In the genomic region with DNA sequence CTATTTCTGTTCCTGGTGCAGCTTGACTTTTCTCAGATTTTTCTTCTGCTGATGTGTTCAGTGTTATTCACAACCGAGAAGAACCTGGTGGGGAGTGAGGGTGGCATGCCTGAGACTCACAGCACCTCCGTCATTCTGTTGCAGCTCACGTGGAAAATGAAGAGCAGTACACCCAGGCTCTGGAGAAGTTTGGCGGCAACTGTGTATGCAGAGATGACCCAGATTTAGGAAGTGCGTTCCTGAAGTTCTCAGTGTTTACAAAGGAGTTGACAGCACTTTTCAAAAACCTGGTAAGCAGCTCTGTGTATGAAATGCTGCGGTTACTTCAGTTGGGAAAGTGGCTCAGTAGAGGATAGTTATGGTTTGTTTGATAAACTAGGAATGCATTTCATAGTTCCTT, we compare ENCODE assay signal across 13 cellular contexts.
A peak's percentile ranks its signal among the peaks of the same experiment; 100 is the strongest.
DNase-seq lines count a peak whose midpoint lies in the region; ATAC-seq and TF ChIP-seq lines count a peak whose summit lies in the region.
"Had no signal": no experiment of that assay in that cellular context is flagged by ENCODE, and none has a peak within 500 bp of the region (broad histone marks: within the 10 kb centered on the region; RNA-seq: fewer than 3 reads in every experiment).

No MANE protein-coding gene starts in this region.

- H3K4me1 ChIP-seq in esophagus muscularis mucosa (peaks cover 33 to 59% (median 49%) of the 10 kb centered on the region in 4 donors), stomach smooth muscle (ENCODE audit: control insufficient read depth, insufficient read depth, low read length) (peaks cover 44% of the 10 kb centered on the region)

- no peak overlapping the region for H3K4me3 ChIP-seq in esophagus muscularis mucosa
- peak overlapping the region; percentile 19 to 49 for H3K4me3 ChIP-seq in stomach smooth muscle (ENCODE audit: low read length in 2 of 2)

- TF ChIP-seq CTCF in RWPE1 (conservative IDR thresholded peaks at IDR 0.05; ENCODE audit: low read depth) (no peak), esophagus muscularis mucosa (IDR thresholded peaks at IDR 0.05) (no peak)

- CTCF ChIA-PET in RWPE1 (lab: Yijun Ruan, JAX): no interaction called here

- TF ChIP-seq POLR2A in esophagus muscularis mucosa (IDR thresholded peaks at IDR 0.05; ENCODE audit: low read depth): no peak

- ATAC-seq in GM21786 (IDR thresholded peaks at IDR 0.05; ENCODE audit: unreplicated experiment): no peak

- POLR2A ChIA-PET in RWPE1 (lab: Yijun Ruan, JAX; ENCODE audit: low non-redundant PET): no interaction called here

- WGBS in esophagus muscularis mucosa: 38% methylated on average over 6 of the region's 6 CpGs

- intact Hi-C loops in esophagus muscularis mucosa (cut with DNase I): no loop called here

- no peak for TF ChIP-seq EP300 in esophagus muscularis mucosa (IDR thresholded peaks at IDR 0.05)

- H3K27ac ChIP-seq in RWPE1: peak overlapping the region; percentile 35
- peak overlapping the region in 3 of 4 donors; percentile 43 to 69 (median 62) for H3K27ac ChIP-seq in esophagus muscularis mucosa (replicated peaks in 1 of 4)
- H3K27ac ChIP-seq in stomach smooth muscle (ENCODE audit: low read length): peak overlapping the region; percentile 76

- H3K36me3 ChIP-seq in esophagus muscularis mucosa (no peaks in the 10 kb centered on the region), stomach smooth muscle (ENCODE audit: control insufficient read depth in 2 of 2, insufficient read depth in 2 of 2, low read length in 2 of 2) (no peaks in the 10 kb centered on the region)

- H3K9ac ChIP-seq in stomach smooth muscle (ENCODE audit: low read length in 2 of 2): no peak overlapping the region

- H3K27me3 ChIP-seq in esophagus muscularis mucosa (no peaks in the 10 kb centered on the region), stomach smooth muscle (ENCODE audit: control insufficient read depth in 1 of 2, insufficient read depth in 2 of 2, low read length in 2 of 2) (no peaks in the 10 kb centered on the region)

- DNase-seq in RWPE1 (ENCODE audit: low spot score) (no peak), esophagus muscularis mucosa (ENCODE audit: extremely low spot score) (no peak), middle frontal gyrus (ENCODE audit: extremely low spot score, low spot score) (peak; percentile 21), SKM-1 (lab: John Stamatoyannopoulos, UW; ENCODE audit: unreplicated experiment) (no peak), NCI-H1092 treated with DMSO at 0.1 percent for 48 hours (lab: John Stamatoyannopoulos, UW) (no peak)
- DNase-seq: CD4-positive, alpha-beta T cell; DMS79; HCEC 1CT; NCI-H1417; NCI-H2029; NCI-H510A treated with DMSO at 0.1 percent for 48 hours had no signal

- H3K9me3 ChIP-seq in esophagus muscularis mucosa (no peaks in the 10 kb centered on the region), stomach smooth muscle (ENCODE audit: control insufficient read depth in 2 of 2, low read length in 2 of 2) (no peaks in the 10 kb centered on the region)

Comparison
In these comparisons a context has a peak if more than half of its experiments do, and no peak if none do; other contexts are left out.
1. H3K4me3 ChIP-seq: peak in stomach smooth muscle (2 of 2); none in esophagus muscularis mucosa (0 of 4).
2. Peak in every context shown above with its lines, with median percentiles within 50 percentile points of each other: H3K27ac ChIP-seq.